13 cellular contexts compared by ENCODE assay signal in genomic region chr11:15843309-15843857, GRCh38.
DNase-seq lines count a peak whose midpoint lies in the region; ATAC-seq and TF ChIP-seq lines count a peak whose summit lies in the region.
"Had no signal": no experiment of that assay in that cellular context is flagged by ENCODE, and none has a peak within 500 bp of the region (broad histone marks: within the 10 kb centered on the region; RNA-seq: fewer than 3 reads in every experiment).

No MANE protein-coding gene starts in this region.

- H4K5ac ChIP-seq in H9 (ENCODE audit: insufficient read length, low read depth, low read length): no peak overlapping the region

- no peaks in the 10 kb centered on the region for H4K20me1 ChIP-seq in H9 (ENCODE audit: control insufficient read depth, insufficient read depth, insufficient read length)

- no peak overlapping the region for H3T11ph ChIP-seq in H9 (ENCODE audit: low read length)

- no peak overlapping the region for H2BK120ac ChIP-seq in H9 (ENCODE audit: low read depth, low read length, poor library complexity, severe bottlenecking)

- no peak overlapping the region for H2BK12ac ChIP-seq in H9 (ENCODE audit: insufficient read length, low read depth, low read length)

- no peak overlapping the region for H3K9ac ChIP-seq in H9 (ENCODE audit: extremely low read depth, insufficient read length, low read length)

- TF ChIP-seq CTCF in H9 (conservative IDR thresholded peaks at IDR 0.05) (no peak), fibroblast of pulmonary artery (IDR thresholded peaks at IDR 0.05; ENCODE audit: low read length, missing control alignments) (no peak)

- no peak overlapping the region for H3K27ac ChIP-seq in H9 (ENCODE audit: insufficient read length, low read depth, low read length)
- H3K27ac ChIP-seq: left lung, WERI-Rb-1 had no signal

- no peak overlapping the region for H3K4ac ChIP-seq in H9 (ENCODE audit: low read depth, low read length)

- no peaks in the 10 kb centered on the region for H3K79me1 ChIP-seq in H9 (ENCODE audit: insufficient read depth, low read depth, low read length, poor library complexity, severe bottlenecking)

- H3K27me3 Mint-ChIP-seq in H9 (ENCODE audit: low read depth): peaks cover 4% of the 10 kb centered on the region

- no peaks in the 10 kb centered on the region for H3K23me2 ChIP-seq in H9 (ENCODE audit: insufficient read length, low read depth, low read length, poor library complexity, severe bottlenecking)

- H3K23ac ChIP-seq in H9 (ENCODE audit: insufficient read length, low read depth, low read length): no peak overlapping the region

- H3K36me3 Mint-ChIP-seq in H9 (ENCODE audit: insufficient read depth in 1 of 3, low read depth in 3 of 3): no peaks in the 10 kb centered on the region

- H3K4me3 ChIP-seq in fibroblast of pulmonary artery (replicated peaks; ENCODE audit: low read depth, low read length): no peak overlapping the region
- H3K4me3 ChIP-seq: left lung, spleen had no signal

- H4K8ac ChIP-seq in H9 (replicated peaks; ENCODE audit: insufficient read length, low read depth, low read length): no peak overlapping the region

- peak overlapping the region in 1 of 3 experiments; percentile 75; a peak in 2 of 7 replicates for H3K27ac Mint-ChIP-seq in H9

- H3K4me1 ChIP-seq in H9 (ENCODE audit: insufficient read depth, low read length): no peaks in the 10 kb centered on the region; the same call in 1 of the 2 replicates
- H3K4me1 ChIP-seq: left lung had no signal

- no peaks in the 10 kb centered on the region for H3K27me3 ChIP-seq in H9 (ENCODE audit: insufficient read depth, low read length)
- H3K27me3 ChIP-seq: left lung, spleen had no signal

- H3K79me2 ChIP-seq in H9 (ENCODE audit: insufficient read depth, low read length): peaks cover 3% of the 10 kb centered on the region; the same call in 1 of the 2 replicates

- no CpG with 5 or more reads among the region's 10 CpGs for WGBS in H9 (ENCODE audit: extremely low coverage, insufficient read length, low lambda C conversion rate)

- H3K9me3 Mint-ChIP-seq in H9: no peaks in the 10 kb centered on the region

- ATAC-seq in HG03196 (IDR thresholded peaks at IDR 0.05; ENCODE audit: unreplicated experiment): no peak
- ATAC-seq: left lung had no signal

- no peaks in the 10 kb centered on the region for H3K9me3 ChIP-seq in H9 (ENCODE audit: control insufficient read depth, low read depth, low read length)
- H3K9me3 ChIP-seq: left lung, spleen had no signal

- no peak overlapping the region for H2BK20ac ChIP-seq in H9 (ENCODE audit: low read depth, low read length, poor library complexity, severe bottlenecking)

- no peak overlapping the region for H3K18ac ChIP-seq in H9 (ENCODE audit: insufficient read length, low read depth, low read length)

- no peak overlapping the region for H2BK5ac ChIP-seq in H9 (ENCODE audit: insufficient read length, low read length)

- no peak overlapping the region for H3K14ac ChIP-seq in H9 (ENCODE audit: insufficient read depth, low read length)

- no peak overlapping the region for H2AK5ac ChIP-seq in H9 (ENCODE audit: insufficient read length, low read length)

- DNase-seq in H9 (peak; percentile 31), NCI-H774 (lab: John Stamatoyannopoulos, UW) (peak; percentile 12), fibroblast of pulmonary artery (ENCODE audit: low read depth) (peak; percentile 28), pons (ENCODE audit: low spot score) (peak; percentile 94), NCI-H146 treated with DMSO at 0.1 percent for 48 hours (lab: John Stamatoyannopoulos, UW; ENCODE audit: unreplicated experiment) (no peak), SHP77 treated with DMSO at 0.1 percent for 48 hours (lab: John Stamatoyannopoulos, UW) (no peak), GF-D8 (lab: John Stamatoyannopoulos, UW) (no peak)
- DNase-seq: activated gamma-delta T cell; left lung; spleen; stimulated activated naive CD4-positive, alpha-beta T cell treated with Interleukin-2 at 50 U/mL for 16 hours; WERI-Rb-1 had no signal

- no peak overlapping the region; a peak in 1 of 5 replicates for H3K4me3 Mint-ChIP-seq in H9

- H2AFZ ChIP-seq in H9 (ENCODE audit: low read length): no peak overlapping the region

- no peak overlapping the region for H4K91ac ChIP-seq in H9 (ENCODE audit: insufficient read length, low read depth, low read length)

- H3K4me1 Mint-ChIP-seq in H9: peaks cover 27 to 36% of the 10 kb centered on the region in 2 experiments

- no peak overlapping the region for H2BK15ac ChIP-seq in H9 (ENCODE audit: low read depth, low read length)

- H3K56ac ChIP-seq in H9 (ENCODE audit: insufficient read length, low read depth, low read length): no peak overlapping the region

- H3K4me2 ChIP-seq in H9 (ENCODE audit: insufficient read depth, insufficient read length, low read length): no peak overlapping the region

Comparison
In these comparisons a context has a peak if more than half of its experiments do, and no peak if none do; other contexts are left out.
1. DNase-seq: peak in H9 (single experiment), NCI-H774 (single experiment), fibroblast of pulmonary artery (single experiment) and pons (single experiment); none in NCI-H146 treated with DMSO at 0.1 percent for 48 hours (single experiment), SHP77 treated with DMSO at 0.1 percent for 48 hours (single experiment) and GF-D8 (single experiment).